Comparison of ENCODE assay signal across 8 cellular contexts in genomic region chr11:61541568-61541967, GRCh38. TPM values are rescaled to one million over a fixed set of nuclear protein-coding genes. Genes with fewer than 3 reads are reported as not detected.
DNase-seq lines count a peak whose midpoint lies in the region; ATAC-seq lines count a peak whose summit lies in the region.

No MANE protein-coding gene starts in this region.

- H3K27me3 ChIP-seq in SJCRH30: no peaks in the 10 kb centered on the region

- H3K9me3 ChIP-seq in SJCRH30 (replicated peaks): no peaks in the 10 kb centered on the region

- H3K27ac ChIP-seq in SJCRH30: peak overlapping the region; percentile 23; the same call in 1 of the 2 replicates

- H3K36me3 ChIP-seq in SJCRH30: no peaks in the 10 kb centered on the region

- H3K4me1 ChIP-seq in SJCRH30: peaks cover 13% of the 10 kb centered on the region

- peak overlapping the region; percentile 47 for H3K4me3 ChIP-seq in SJCRH30

- DNase-seq in Daoy (ENCODE audit: low read depth) (peak; percentile 37), M059J (ENCODE audit: low read depth) (peak; percentile 72), SJCRH30 (peak; percentile 56 to 78), medulla oblongata (ENCODE audit: extremely low spot score) (peak; percentile 8), T-helper 9 cell (no peak)
- no peak for DNase-seq in activated effector memory CD4-positive, alpha-beta T cell treated with anti-CD3 and anti-CD28 coated beads, Interleukin-2, amount 50 U/mL, for 16 hours

- ATAC-seq in HG03097 (IDR thresholded peaks at IDR 0.05; ENCODE audit: low FRiP score, unreplicated experiment) (no peak), esophagus mucosa (no peak)

RNA-seq across cellular contexts. Expression of gene LRRC10B, which starts 33.0 kb away (rescaled TPM):
- 0.23 and 1.8 TPM in 2 replicates for total RNA-seq in Daoy (2014; rRNA removed; shearing (Covaris generic))
- 0.64 and 2.4 TPM in 2 replicates for total RNA-seq in M059J (2014; rRNA removed; shearing (Covaris generic))
- total RNA-seq in SJCRH30 (2014; rRNA removed; shearing (Covaris generic)): 40.2 and 42.1 TPM in 2 replicates
- total RNA-seq in esophagus mucosa: 0.12 TPM

RNA-seq across cellular contexts. Expression of gene SYT7, which starts 39.3 kb away (rescaled TPM):
- total RNA-seq in Daoy (2014; rRNA removed; shearing (Covaris generic)): 0.34 and 0.77 TPM in 2 replicates
- total RNA-seq in M059J (2014; rRNA removed; shearing (Covaris generic)): 0.10 and 0.22 TPM in 2 replicates
- 1.1 and 1.3 TPM in 2 replicates for total RNA-seq in SJCRH30 (2014; rRNA removed; shearing (Covaris generic))
- total RNA-seq in esophagus mucosa: 3.6 TPM

Comparison
In these comparisons a context has a peak if more than half of its experiments do, and no peak if none do; other contexts are left out.
1. DNase-seq: peak in Daoy (single experiment), M059J (single experiment), SJCRH30 (2 of 2) and medulla oblongata (single experiment); none in T-helper 9 cell (single experiment) and activated effector memory CD4-positive, alpha-beta T cell treated with anti-CD3 and anti-CD28 coated beads, Interleukin-2, amount 50 U/mL, for 16 hours (single experiment).
2. RNA of gene LRRC10B, which starts 33.0 kb away (total RNA-seq): 40.2 to 42.1 TPM in SJCRH30; 0.64 to 2.4 TPM in M059J, 0.23 to 1.8 TPM in Daoy and 0.12 TPM in esophagus mucosa (single experiment); every median in the first group is over 10 times any median in the second.